In genomic region chr12:132855211-132855610, GRCh38 we compare ENCODE assay signal across 4 cellular contexts. TPM values are rescaled to one million over a fixed set of nuclear protein-coding genes. Genes with fewer than 3 reads are reported as not detected.
A peak's percentile ranks its signal among the peaks of the same experiment; 100 is the strongest.
DNase-seq lines count a peak whose midpoint lies in the region; ATAC-seq, FAIRE-seq and TF ChIP-seq lines count a peak whose summit lies in the region.
"Not testable (repeated sequence)": the region's sequence is repeated elsewhere in the genome, so short reads cannot be mapped to it uniquely, and the experiment has no call there.

No MANE protein-coding gene starts in this region.

- not testable (repeated sequence) for TF ChIP-seq RAD21 in GM12878 (IDR thresholded peaks at IDR 0.05; ENCODE audit: insufficient read depth, low read depth, low read length)

- not testable (repeated sequence) for H3K9me3 ChIP-seq in KOPT-K1 (ENCODE audit: insufficient read depth, low read length, poor library complexity, severe bottlenecking); T-helper 17 cell (ENCODE audit: control insufficient read depth, low read length, poor library complexity, severe bottlenecking); GM12878 (replicated peaks; ENCODE audit: control insufficient read depth, insufficient read depth, low read length)

- in situ Hi-C loops in GM12878 (cut with MboI): not testable (repeated sequence)

- not testable (repeated sequence) for H3K4me2 ChIP-seq in GM12878 (ENCODE audit: control insufficient read depth, insufficient read depth)

- H3K4me3 ChIP-seq in GM12878: not testable (repeated sequence)

- not testable (repeated sequence) for H3K27me3 ChIP-seq in GM12878 (replicated peaks in 1 of 2; ENCODE audit: control insufficient read depth in 2 of 2, insufficient read depth in 2 of 2, low read length in 1 of 2)

- H3K9ac ChIP-seq in GM12878 (ENCODE audit: control insufficient read depth, insufficient read depth, low read length): not testable (repeated sequence)

- H3K27me3 Mint-ChIP-seq in T-helper 17 cell; MCF 10A (ENCODE audit: insufficient read depth, unreplicated experiment): not testable (repeated sequence)

- RAD21 ChIA-PET in GM12878 (lab: Charles Lee; ENCODE audit: unreplicated experiment): not testable (repeated sequence)

- H3K4me3 Mint-ChIP-seq in T-helper 17 cell; MCF 10A (ENCODE audit: unreplicated experiment): not testable (repeated sequence)

- not testable (repeated sequence) for TF ChIP-seq EP300 in GM12878 (IDR thresholded peaks at IDR 0.05; ENCODE audit: borderline replicate concordance in 1 of 2, control insufficient read depth in 1 of 2, low read depth in 2 of 2, low read length in 2 of 2)

- H3K4me1 ChIP-seq in GM12878 (ENCODE audit: control insufficient read depth, insufficient read depth, low read length): not testable (repeated sequence)

- not testable (repeated sequence) for FAIRE-seq in GM12878 (lab: Jason Lieb, UNC)

- CTCF ChIA-PET in GM12878 (lab: Yijun Ruan, JAX); MCF 10A (lab: Yijun Ruan, JAX): not testable (repeated sequence)

- H4K20me1 ChIP-seq in GM12878 (ENCODE audit: control insufficient read depth, insufficient read depth): not testable (repeated sequence)

- BruUV-seq in GM12878 (replicated peaks; lab: Mats Ljungman, UMichigan) (TSS peak; percentile 49), MCF 10A (replicated peaks; lab: Mats Ljungman, UMichigan) (TSS peak; percentile 14)

- H3K9me3 Mint-ChIP-seq in MCF 10A (ENCODE audit: unreplicated experiment): not testable (repeated sequence)

- SMC1A ChIA-PET in GM12878 (lab: Charles Lee; ENCODE audit: uncharacterized antibody, unreplicated experiment): not testable (repeated sequence)

- not testable (repeated sequence) for TF ChIP-seq CTCF in GM12878 (IDR thresholded peaks at IDR 0.05 in 2 of 3, conservative IDR thresholded peaks at IDR 0.05 in 1 of 3; ENCODE audit: control insufficient read depth in 2 of 3, extremely low read depth in 1 of 3, insufficient read depth in 1 of 3, low read depth in 3 of 3, low read length in 3 of 3); MCF 10A (IDR thresholded peaks at IDR 0.05; ENCODE audit: unreplicated experiment)

- POLR2A ChIA-PET in GM12878 (lab: Charles Lee): interaction anchor here (0.6 kb wide), 1 partner anchor 373 kb away, joined by 3 read pairs; no protein-coding TSS in a partner anchor
- POLR2A ChIA-PET in MCF 10A (lab: Yijun Ruan, JAX): not testable (repeated sequence)

- DNase-seq in T-helper 17 cell; GM12878 (ENCODE audit: low read depth, low spot score); MCF 10A (ENCODE audit: unreplicated experiment): not testable (repeated sequence)

- TF ChIP-seq POLR2A in GM12878 (IDR thresholded peaks at IDR 0.05; ENCODE audit: low read depth, low read length): not testable (repeated sequence)

- not testable (repeated sequence) for H3K36me3 Mint-ChIP-seq in T-helper 17 cell (ENCODE audit: low read depth)
- peaks cover 67% of the 10 kb centered on the region for H3K36me3 Mint-ChIP-seq in MCF 10A (ENCODE audit: insufficient read depth, unreplicated experiment)

- H3K27ac Mint-ChIP-seq in T-helper 17 cell: peak overlapping the region; percentile 54
- not testable (repeated sequence) for H3K27ac Mint-ChIP-seq in MCF 10A (ENCODE audit: low read depth, unreplicated experiment)

- ATAC-seq in T-helper 17 cell, GM12878: not testable (repeated sequence)

- WGBS in GM12878 (ENCODE audit: insufficient coverage, insufficient replicate concordance, low lambda C conversion rate, missing lambda C conversion rate): 99% methylated on average over 12 of the region's 14 CpGs

- peak overlapping the region; percentile 61 for H3K27ac ChIP-seq in KOPT-K1 (ENCODE audit: low read depth, low read length, poor library complexity, severe bottlenecking)
- not testable (repeated sequence) for H3K27ac ChIP-seq in GM12878 (ENCODE audit: control insufficient read depth, insufficient read depth)

- H3K4me1 Mint-ChIP-seq in T-helper 17 cell; MCF 10A (ENCODE audit: insufficient read depth, unreplicated experiment): not testable (repeated sequence)

- H3K79me2 ChIP-seq in GM12878 (ENCODE audit: control insufficient read depth, insufficient read depth, low read length): not testable (repeated sequence)

- not testable (repeated sequence) for H2AFZ ChIP-seq in GM12878 (ENCODE audit: control insufficient read depth, low read depth, low read length)

- intact Hi-C loops in GM12878 (cut with micrococcal nuclease; ENCODE audit: unreplicated experiment); MCF 10A (cut with micrococcal nuclease): not testable (repeated sequence)

- H3K36me3 ChIP-seq in KOPT-K1 (ENCODE audit: insufficient read depth, low read length) (peaks cover 96% of the 10 kb centered on the region), GM12878 (ENCODE audit: control insufficient read depth in 2 of 2, insufficient read depth in 2 of 2, low read length in 1 of 2) (peaks cover 20 to 31% of the 10 kb centered on the region in 2 experiments)

RNA-seq across cellular contexts. Expression of gene GOLGA3, which starts 26.5 kb away (rescaled TPM):
- total RNA-seq in T-helper 17 cell (10 to 100 TPM; 44.0 to 45.4 TPM), GM12878 (2014; rRNA removed) (30.5 and 33.2 TPM in 2 replicates), GM12878 (2014; rRNA removed; fragmentation: Illumina TruSeq; extraction: Trizol) (17.4 and 18.6 TPM in 2 replicates), GM12878 (2021) (36.3 and 42.7 TPM in 2 replicates), MCF 10A (2022) (94.9 and 116 TPM in 2 replicates)
- total RNA-seq in GM12878 (2013; cell fraction: nucleolus; rRNA removed): 90.2 and 116 TPM in 2 replicates
- 8.9 TPM for polyA plus RNA-seq in GM12878 (2011; ENCODE audit: low read depth)
- polyA plus RNA-seq in GM12878 (2011; rRNA removed) (5.7 and 9.7 TPM in 2 replicates), GM12878 (2014; fragmentation: Illumina TruSeq; extraction: Trizol) (4.6 and 8.3 TPM in 2 replicates), GM12878 (2014; fragmentation: Nextera tagmentation; extraction: Ambion mirVana) (1 to 10 TPM; 2.0 to 3.7 TPM), GM12878 (2014; rRNA removed) (16.0 and 21.5 TPM in 2 replicates), GM12878 (2016; fragmentation: Nextera tagmentation; extraction: Ambion mirVana) (10 to 100 TPM; 14.4 to 16.8 TPM)
- 13.4 and 15.2 TPM in 2 replicates for polyA plus RNA-seq in GM12878 (2011; cell fraction: cytosol; rRNA removed)
- polyA plus RNA-seq in GM12878 (2011; cell fraction: nucleus; rRNA removed): 19.3 and 29.6 TPM in 2 replicates
- 18.0 and 18.3 TPM in 2 replicates for polyA plus RNA-seq in GM12878 (2012)
- 16.6 and 31.5 TPM in 2 replicates for polyA minus RNA-seq in GM12878 (2011; rRNA and poly(A)+ RNA removed)
- polyA minus RNA-seq in GM12878 (2011; cell fraction: cytosol; rRNA and poly(A)+ RNA removed): 17.8 and 21.1 TPM in 2 replicates
- polyA minus RNA-seq in GM12878 (2011; cell fraction: nucleus; rRNA and poly(A)+ RNA removed): 10.0 and 30.3 TPM in 2 replicates

RNA-seq across cellular contexts. Expression of gene CHFR, which starts 32.2 kb away (rescaled TPM):
- 10 to 100 TPM; 91.5 to 94.5 TPM for total RNA-seq in T-helper 17 cell
- 140 and 141 TPM in 2 replicates for total RNA-seq in GM12878 (2013; cell fraction: nucleolus; rRNA removed)
- 33.6 and 42.0 TPM in 2 replicates for total RNA-seq in GM12878 (2014; rRNA removed)
- total RNA-seq in GM12878 (2014; rRNA removed; fragmentation: Illumina TruSeq; extraction: Trizol): 26.3 and 28.8 TPM in 2 replicates
- 40.9 and 43.4 TPM in 2 replicates for total RNA-seq in GM12878 (2021)
- polyA plus RNA-seq in GM12878 (2011; ENCODE audit: low read depth): 21.5 TPM
- 49.4 and 50.1 TPM in 2 replicates for polyA plus RNA-seq in GM12878 (2011; rRNA removed)
- 51.2 and 54.2 TPM in 2 replicates for polyA plus RNA-seq in GM12878 (2011; cell fraction: cytosol; rRNA removed)
- 101 and 133 TPM in 2 replicates for polyA plus RNA-seq in GM12878 (2011; cell fraction: nucleus; rRNA removed)
- 25.6 and 31.4 TPM in 2 replicates for polyA plus RNA-seq in GM12878 (2012)
- polyA plus RNA-seq in GM12878 (2014; fragmentation: Illumina TruSeq; extraction: Trizol): 30.8 and 40.0 TPM in 2 replicates
- 1 to 10 TPM; 1.1 to 2.1 TPM for polyA plus RNA-seq in GM12878 (2014; fragmentation: Nextera tagmentation; extraction: Ambion mirVana)
- polyA plus RNA-seq in GM12878 (2014; rRNA removed): 45.1 and 47.3 TPM in 2 replicates
- 10 to 100 TPM; 21.1 to 23.7 TPM for polyA plus RNA-seq in GM12878 (2016; fragmentation: Nextera tagmentation; extraction: Ambion mirVana)
- polyA minus RNA-seq in GM12878 (2011; rRNA and poly(A)+ RNA removed): 68.3 and 97.3 TPM in 2 replicates
- polyA minus RNA-seq in GM12878 (2011; cell fraction: cytosol; rRNA and poly(A)+ RNA removed): 19.2 and 20.4 TPM in 2 replicates
- polyA minus RNA-seq in GM12878 (2011; cell fraction: nucleus; rRNA and poly(A)+ RNA removed): 27.9 and 59.0 TPM in 2 replicates
- total RNA-seq in MCF 10A (2022): 41.0 and 42.4 TPM in 2 replicates
